In the genomic region with DNA sequence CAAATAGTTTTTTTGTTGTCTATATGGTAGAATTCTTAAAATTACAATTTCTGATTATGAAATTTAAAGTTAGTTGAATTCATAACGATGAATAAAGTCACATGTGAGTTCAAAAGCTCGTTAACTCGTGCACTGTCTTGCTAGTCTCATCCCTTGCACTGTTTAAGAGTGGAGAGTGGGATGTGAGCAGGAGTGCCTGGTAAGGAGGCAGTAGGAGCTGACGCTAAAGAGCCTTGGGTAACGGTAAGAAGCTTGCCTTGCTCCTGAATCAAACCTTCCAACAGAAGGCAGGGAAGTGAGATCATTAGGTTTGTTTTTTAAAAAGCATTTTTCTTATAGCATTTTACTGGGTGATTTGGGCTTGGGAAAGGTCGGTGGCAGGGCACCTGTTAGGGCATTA, we compare ENCODE assay signal across 30 cellular contexts. TPM values are rescaled to one million over a fixed set of nuclear protein-coding genes. Genes with fewer than 3 reads are reported as not detected.
"Had no signal": no experiment of that assay in that cellular context is flagged by ENCODE, and none has a peak within 500 bp of the region (broad histone marks: within the 10 kb centered on the region; RNA-seq: fewer than 3 reads in every experiment).

No MANE protein-coding gene starts in this region.

- ATAC-seq: activated CD8-positive, alpha-beta T cell treated with anti-CD3 and anti-CD28 coated beads for 36 hours; activated naive CD4-positive, alpha-beta T cell treated with anti-CD3 and anti-CD28 coated beads, Interleukin-2, amount 50 U/mL, for 72 hours; Panc1 had no signal

- H3K27ac ChIP-seq: SJCRH30, SK-N-MC, VCaP had no signal

- H3K36me3 ChIP-seq: MG63, SJCRH30 had no signal

- DNase-seq: activated B cell treated with CpG ODN at 0.5 μM for 24 hours; activated CD4-positive, alpha-beta T cell treated with anti-CD3 and anti-CD28 coated beads for 48 hours; activated CD4-positive, alpha-beta T cell treated with anti-CD3 and anti-CD28 coated beads, Interleukin-2, amount 50 U/mL, for 4 hours; activated CD4-positive, CD25-positive, alpha-beta regulatory T cell treated with anti-CD3 and anti-CD28 coated beads, Interleukin-2, amount 50 U/mL, for 72 hours; activated CD8-positive, alpha-beta T cell treated with anti-CD3 and anti-CD28 coated beads for 36 hours; activated naive CD4-positive, alpha-beta T cell; activated T-cell treated with anti-CD3 and anti-CD28 coated beads, Interleukin-2, amount 50 U/mL, for 1 hour; anterior cingulate cortex; cerebellar nuclear complex; Kasumi-1; KG1; MG63; NCI-H1048; NCI-H1105 treated with DMSO at 0.1 percent for 48 hours; NCI-H1436; NCI-H1694; NCI-H2029; NCI-H345; NCI-H524 treated with DMSO at 0.1 percent for 48 hours; SHP77; SJCRH30 had no signal

- H3K4me1 Mint-ChIP-seq: activated B cell treated with CpG ODN at 0.5 μM for 24 hours, brain, IgD-negative memory B cell had no signal

- H3K27me3 ChIP-seq: MG63, SJCRH30 had no signal

- H3K9me3 Mint-ChIP-seq: activated B cell treated with CpG ODN at 0.5 μM for 24 hours, brain, IgD-negative memory B cell had no signal

- H3K4me3 Mint-ChIP-seq: activated B cell treated with CpG ODN at 0.5 μM for 24 hours; activated CD8-positive, alpha-beta T cell treated with anti-CD3 and anti-CD28 coated beads for 36 hours; brain had no signal

- H3K4me3 ChIP-seq: MG63, SJCRH30, SK-N-MC had no signal

- H3K27ac Mint-ChIP-seq: activated B cell treated with CpG ODN at 0.5 μM for 24 hours; activated CD8-positive, alpha-beta T cell treated with anti-CD3 and anti-CD28 coated beads for 36 hours; activated naive CD4-positive, alpha-beta T cell treated with anti-CD3 and anti-CD28 coated beads, Interleukin-2, amount 50 U/mL, for 72 hours; brain; IgD-negative memory B cell had no signal

- H3K36me3 Mint-ChIP-seq: brain, IgD-negative memory B cell had no signal

- H3K9me3 ChIP-seq: MG63, SJCRH30 had no signal

- H3K4me1 ChIP-seq: SJCRH30 had no signal

RNA-seq across cellular contexts. Expression of a gene that starts 2.3 kb away (rescaled TPM):
- total RNA-seq: activated B cell treated with CpG ODN at 0.5 μM for 24 hours, bronchial epithelial cell, NCI-H460, RPMI7951, SJCRH30 had no signal
